In the genomic region with DNA sequence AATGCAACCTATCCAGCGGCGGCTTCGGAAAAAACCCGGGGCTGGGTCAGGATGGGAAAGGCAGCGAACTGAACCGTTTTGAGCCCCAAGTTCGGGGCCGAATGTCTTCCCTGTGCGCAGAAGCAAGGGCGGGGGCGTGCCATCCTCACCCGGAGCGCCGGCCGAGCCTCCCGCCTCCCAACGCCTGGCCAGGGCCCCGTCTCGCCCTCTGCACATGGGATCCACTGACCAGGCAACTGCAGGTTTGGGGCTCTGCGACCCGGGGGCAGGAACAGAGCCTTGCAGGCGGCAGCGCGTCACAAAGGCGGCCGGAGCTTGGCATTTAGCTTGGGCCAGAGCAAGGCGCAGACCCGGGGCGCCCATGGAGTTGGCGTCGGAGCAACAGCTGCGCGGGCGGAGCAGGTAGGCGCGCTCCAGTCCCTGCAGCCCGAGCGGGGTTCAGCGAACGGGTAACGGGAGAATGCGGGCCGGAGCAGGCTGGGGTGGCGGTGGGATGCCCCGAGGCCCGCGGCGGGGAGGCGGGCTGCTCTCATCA, we compare ENCODE assay signal across 17 cellular contexts. TPM values are rescaled to one million over a fixed set of nuclear protein-coding genes. Genes with fewer than 3 reads are reported as not detected.
DNase-seq lines count a peak whose midpoint lies in the region; TF ChIP-seq lines count a peak whose summit lies in the region.
"Had no signal": no experiment of that assay in that cellular context is flagged by ENCODE, and none has a peak within 500 bp of the region (broad histone marks: within the 10 kb centered on the region; RNA-seq: fewer than 3 reads in every experiment).

A gene (plus strand): TSS at position 345 of the 535 bp plus-strand sequence. CDS start 3,654 bp downstream, outside the sequence.

- H3K4ac ChIP-seq in trophoblast cell (ENCODE audit: low read depth, low read length), result no peak within 1 kb of the TSS

- no peak within 1 kb of the TSS for H4K8ac ChIP-seq in trophoblast cell (ENCODE audit: low read depth, low read length)

- H3K27me3 ChIP-seq in HUES64 (ENCODE audit: insufficient read depth, low read length), result peaks cover 46% of the 10 kb centered on the region
- peaks cover 42% of the 10 kb centered on the region for H3K27me3 ChIP-seq in hepatocyte
- peaks cover 15% of the 10 kb centered on the region for H3K27me3 ChIP-seq in trophoblast cell (ENCODE audit: insufficient read depth, low read length)

- DNase-seq in NCI-H748 (lab: John Stamatoyannopoulos, UW; ENCODE audit: unreplicated experiment) (peak; percentile 25), NCI-H748 treated with DMSO at 0.1 percent for 48 hours (lab: John Stamatoyannopoulos, UW) (no peak), hepatocyte (ENCODE audit: low spot score) (no peak), trophoblast cell (no peak), GM19238 (ENCODE audit: insufficient read length, low spot score) (no peak), dermis blood vessel endothelial cell (no peak), 8988T (no peak)
- DNase-seq: activated naive CD4-positive, alpha-beta T cell treated with Interleukin-2 at 50 U/mL for 16 hours; DMS79 treated with DMSO at 0.1 percent for 48 hours; effector memory CD8-positive, alpha-beta T cell; NCI-H345; pancreas; SHP77 treated with DMSO at 0.1 percent for 48 hours had no signal

- H3K9me3 ChIP-seq in HUES64 (ENCODE audit: insufficient read depth, low read depth, low read length) (no peaks in the 10 kb centered on the region), hepatocyte (ENCODE audit: low read depth) (no peaks in the 10 kb centered on the region), trophoblast cell (ENCODE audit: insufficient read depth, low read depth, low read length) (peaks cover 10% of the 10 kb centered on the region)
- H3K9me3 ChIP-seq: pancreas had no signal

- H3K18ac ChIP-seq in trophoblast cell (ENCODE audit: low read length), result no peak within 1 kb of the TSS

- no peak within 1 kb of the TSS for H2BK12ac ChIP-seq in trophoblast cell (ENCODE audit: low read length)

- H2AFZ ChIP-seq in hepatocyte (no peak within 1 kb of the TSS), trophoblast cell (ENCODE audit: insufficient read depth, low read length, poor library complexity) (peak within 1 kb of the TSS; percentile 17)

- H3K4me3 ChIP-seq in HUES64 (ENCODE audit: low read length) (peak within 1 kb of the TSS; percentile 55), hepatocyte (no peak within 1 kb of the TSS), trophoblast cell (ENCODE audit: low read depth, low read length) (no peak within 1 kb of the TSS)
- H3K4me3 ChIP-seq: pancreas, thoracic aorta had no signal

- H2AK5ac ChIP-seq in trophoblast cell (ENCODE audit: low read length), result no peak within 1 kb of the TSS

- no peak within 1 kb of the TSS for H4K91ac ChIP-seq in trophoblast cell (ENCODE audit: low read depth, low read length)

- no peaks in the 10 kb centered on the region for H3K79me2 ChIP-seq in hepatocyte
- H3K79me2 ChIP-seq in trophoblast cell (ENCODE audit: control insufficient read depth, insufficient read depth, low read length, poor library complexity), result no peaks in the 10 kb centered on the region

- H3K4me1 ChIP-seq in HUES64 (ENCODE audit: insufficient read depth, low read length), result no peaks in the 10 kb centered on the region
- H3K4me1 ChIP-seq in hepatocyte (ENCODE audit: insufficient read depth), result no peaks in the 10 kb centered on the region
- peaks cover 0 to 5% of the 10 kb centered on the region in 2 experiments for H3K4me1 ChIP-seq in trophoblast cell (ENCODE audit: control insufficient read depth in 1 of 2, insufficient read depth in 2 of 2, low read length in 2 of 2)
- H3K4me1 ChIP-seq: pancreas had no signal

- H2BK120ac ChIP-seq in trophoblast cell (ENCODE audit: insufficient read depth, low read length, poor library complexity), result no peak within 1 kb of the TSS

- no peak within 1 kb of the TSS for H4K12ac ChIP-seq in trophoblast cell (ENCODE audit: low read depth, low read length)

- H3K9me2 ChIP-seq in hepatocyte (replicated peaks; ENCODE audit: insufficient read depth), result no peaks in the 10 kb centered on the region

- WGBS in HUES64, result 4% methylated on average over 49 of the region's 49 CpGs
- 6% methylated on average over 43 of the region's 49 CpGs for WGBS in hepatocyte (ENCODE audit: low lambda C conversion rate, missing lambda C conversion rate)
- WGBS in trophoblast cell (ENCODE audit: extremely low coverage, insufficient coverage, insufficient read length), result no CpG with 5 or more reads among the region's 49 CpGs

- H3K14ac ChIP-seq in trophoblast cell (ENCODE audit: low read length), result no peak within 1 kb of the TSS

- TF ChIP-seq CTCF in hepatocyte (IDR thresholded peaks at IDR 0.05; ENCODE audit: poor library complexity), result no peak

- H3K9ac ChIP-seq in HUES64 (ENCODE audit: low read depth, low read length) (peak within 1 kb of the TSS; percentile 46; the same call in 1 of the 2 replicates), trophoblast cell (ENCODE audit: low read length) (no peak within 1 kb of the TSS)

- H3K79me1 ChIP-seq in trophoblast cell (ENCODE audit: low read length), result no peaks in the 10 kb centered on the region

- no peak within 1 kb of the TSS for H3K23ac ChIP-seq in trophoblast cell (ENCODE audit: low read length)

- H3K36me3 ChIP-seq in HUES64 (ENCODE audit: insufficient read depth, low read length) (no peaks in the 10 kb centered on the region), hepatocyte (replicated peaks; ENCODE audit: insufficient read depth, low read depth) (no peaks in the 10 kb centered on the region), trophoblast cell (ENCODE audit: control insufficient read depth in 1 of 2, insufficient read depth in 2 of 2, low read length in 2 of 2) (no peaks in the 10 kb centered on the region)
- H3K36me3 ChIP-seq: pancreas had no signal

- no peaks in the 10 kb centered on the region for H4K20me1 ChIP-seq in hepatocyte (ENCODE audit: insufficient read depth, poor library complexity, severe bottlenecking)

- H2BK5ac ChIP-seq in trophoblast cell (ENCODE audit: low read depth, low read length, poor library complexity), result no peak within 1 kb of the TSS

- H3K4me2 ChIP-seq in hepatocyte (peak within 1 kb of the TSS; percentile 77), trophoblast cell (ENCODE audit: low read length) (peak within 1 kb of the TSS; percentile 49)

- no peak within 1 kb of the TSS for H3K27ac ChIP-seq in HUES64 (ENCODE audit: low read depth, low read length)
- H3K27ac ChIP-seq in hepatocyte, result no peak within 1 kb of the TSS
- H3K27ac ChIP-seq in trophoblast cell (ENCODE audit: low read depth, low read length), result no peak within 1 kb of the TSS
- H3K27ac ChIP-seq: pancreas, thoracic aorta, VCaP had no signal

RNA-seq across cellular contexts. Expression of the gene that starts here (rescaled TPM):
- not detected for polyA plus RNA-seq in HUES64 (2013, experiment 1 of 2)
- polyA plus RNA-seq in HUES64 (2013, experiment 2 of 2), result not detected
- total RNA-seq in hepatocyte (not detected in 2 replicates), dermis blood vessel endothelial cell (3.7 and 4.3 TPM in 2 replicates)
- 0.28 TPM in 1 of 2 replicates, not detected in the other for polyA plus RNA-seq in hepatocyte
- not detected in 2 replicates for polyA plus RNA-seq in trophoblast cell (2013)
- total RNA-seq: A172 had no signal
